In the genomic region with DNA sequence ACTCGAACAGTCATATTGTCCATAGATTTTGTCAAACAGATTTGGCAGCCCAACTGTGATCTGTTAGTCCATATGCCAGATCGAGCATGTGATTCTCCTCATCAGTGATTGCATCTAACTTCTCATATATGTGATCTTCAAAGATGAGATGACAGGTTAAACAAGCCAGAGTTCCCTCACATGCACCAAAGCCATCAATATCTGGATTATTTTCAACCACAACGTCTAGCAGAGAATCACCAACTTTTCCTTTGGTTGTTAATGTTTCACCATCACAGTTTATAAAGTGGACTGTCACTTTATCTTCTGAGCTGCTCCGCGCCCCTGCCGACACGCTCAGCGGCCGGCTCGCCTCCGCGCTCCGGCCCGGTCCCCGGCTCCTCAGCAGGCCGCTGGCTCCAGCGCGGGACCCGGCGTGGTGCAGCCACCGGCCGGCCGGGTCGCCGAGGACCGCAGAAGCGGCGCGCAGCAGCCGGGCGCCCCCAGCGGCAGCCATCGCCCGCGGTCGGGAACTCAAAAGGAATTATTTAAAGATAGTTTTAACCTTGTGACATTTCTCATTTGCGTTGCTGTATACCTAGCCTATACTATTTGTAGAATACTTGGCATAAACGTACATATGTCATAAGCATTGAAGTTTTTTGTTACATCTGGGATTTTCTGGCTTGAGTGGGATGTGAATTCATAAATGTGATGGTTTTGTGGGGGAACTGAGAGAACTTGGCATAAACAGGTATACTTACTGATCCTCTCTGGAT, we compare ENCODE assay signal across 8 cellular contexts. TPM values are rescaled to one million over a fixed set of nuclear protein-coding genes. Genes with fewer than 3 reads are reported as not detected.
DNase-seq lines count a peak whose midpoint lies in the region; ATAC-seq and TF ChIP-seq lines count a peak whose summit lies in the region.

No MANE protein-coding gene starts in this region.

- no peak overlapping the region for H3K4me3 ChIP-seq in choroid plexus epithelial cell (ENCODE audit: low read depth, low read length)
- no peak overlapping the region for H3K4me3 ChIP-seq in suprapubic skin

- H3K36me3 Mint-ChIP-seq in T-helper 2 cell treated with Interferon-gamma antibody and Interleukin-4, amounts not matched to agents 5 μg/mL and 100 μg/mL, for 36 hours (ENCODE audit: low read depth) = peaks cover 43% of the 10 kb centered on the region
- peaks cover 23% of the 10 kb centered on the region for H3K36me3 Mint-ChIP-seq in memory B cell

- H3K27me3 ChIP-seq in suprapubic skin = no peaks in the 10 kb centered on the region

- H3K27me3 Mint-ChIP-seq in T-helper 2 cell treated with Interferon-gamma antibody and Interleukin-4, amounts not matched to agents 5 μg/mL and 100 μg/mL, for 36 hours (ENCODE audit: low read depth) = no peaks in the 10 kb centered on the region
- no peaks in the 10 kb centered on the region for H3K27me3 Mint-ChIP-seq in memory B cell

- peak; percentile 88 for ATAC-seq in memory B cell (ENCODE audit: low read depth)

- H3K9me3 ChIP-seq in suprapubic skin = no peaks in the 10 kb centered on the region

- no peak overlapping the region for H3K27ac Mint-ChIP-seq in T-helper 2 cell treated with Interferon-gamma antibody and Interleukin-4, amounts not matched to agents 5 μg/mL and 100 μg/mL, for 36 hours
- H3K27ac Mint-ChIP-seq in memory B cell = peak overlapping the region; percentile 60

- no peak overlapping the region for H3K27ac ChIP-seq in suprapubic skin

- H3K4me1 Mint-ChIP-seq in T-helper 2 cell treated with Interferon-gamma antibody and Interleukin-4, amounts not matched to agents 5 μg/mL and 100 μg/mL, for 36 hours (ENCODE audit: low read depth) = peaks cover 5% of the 10 kb centered on the region
- H3K4me1 Mint-ChIP-seq in memory B cell = peaks cover 6% of the 10 kb centered on the region

- no peak overlapping the region for H3K4me3 Mint-ChIP-seq in T-helper 2 cell treated with Interferon-gamma antibody and Interleukin-4, amounts not matched to agents 5 μg/mL and 100 μg/mL, for 36 hours
- no peak overlapping the region for H3K4me3 Mint-ChIP-seq in memory B cell

- TF ChIP-seq POLR2A in suprapubic skin (IDR thresholded peaks at IDR 0.05) = no peak

- H3K9me3 Mint-ChIP-seq in T-helper 2 cell treated with Interferon-gamma antibody and Interleukin-4, amounts not matched to agents 5 μg/mL and 100 μg/mL, for 36 hours = peaks cover 3% of the 10 kb centered on the region
- no peaks in the 10 kb centered on the region for H3K9me3 Mint-ChIP-seq in memory B cell

- 63% methylated on average over 38 of the region's 38 CpGs for WGBS in suprapubic skin

- TF ChIP-seq CTCF in choroid plexus epithelial cell (conservative IDR thresholded peaks at IDR 0.05; ENCODE audit: low read depth, low read length) (peak; percentile 51), suprapubic skin (IDR thresholded peaks at IDR 0.05) (peak; percentile 24 to 64)

- peak; percentile 23 for DNase-seq in GM19238 (ENCODE audit: insufficient read length, low spot score)
- DNase-seq in T-helper 2 cell treated with Interferon-gamma antibody and Interleukin-4, amounts not matched to agents 5 μg/mL and 100 μg/mL, for 36 hours (ENCODE audit: low spot score) = peak; percentile 14
- DNase-seq in choroid plexus epithelial cell (ENCODE audit: low read depth) = peak; percentile 36
- peak; percentile 28 to 43 for DNase-seq in memory B cell (ENCODE audit: low spot score in 2 of 2)
- DNase-seq in suprapubic skin (ENCODE audit: low spot score in 2 of 2) = no peak
- no peak for DNase-seq in SHP77 (lab: John Stamatoyannopoulos, UW)
- no peak for DNase-seq in NCI-H2196 treated with DMSO at 0.1 percent for 48 hours (lab: John Stamatoyannopoulos, UW; ENCODE audit: unreplicated experiment)
- DNase-seq in DMS114 treated with DMSO at 0.1 percent for 48 hours (lab: John Stamatoyannopoulos, UW; ENCODE audit: unreplicated experiment) = no peak

- peaks cover 57% of the 10 kb centered on the region for H3K36me3 ChIP-seq in suprapubic skin

- peaks cover 8% of the 10 kb centered on the region for H3K4me1 ChIP-seq in suprapubic skin

- TF ChIP-seq EP300 in suprapubic skin (IDR thresholded peaks at IDR 0.05) = no peak

RNA-seq across cellular contexts. Expression of a gene that starts 40.1 kb away (rescaled TPM):
- 100 to 1,000 TPM; 143 to 270 (median 225) TPM for total RNA-seq in suprapubic skin

Comparison
In these comparisons a context has a peak if more than half of its experiments do, and no peak if none do; other contexts are left out.
1. DNase-seq: peak in GM19238 (single experiment), T-helper 2 cell treated with Interferon-gamma antibody and Interleukin-4, amounts not matched to agents 5 μg/mL and 100 μg/mL, for 36 hours (single experiment), choroid plexus epithelial cell (single experiment) and memory B cell (2 of 2); none in suprapubic skin (0 of 2), SHP77 (0 of 2), NCI-H2196 treated with DMSO at 0.1 percent for 48 hours (single experiment) and DMS114 treated with DMSO at 0.1 percent for 48 hours (single experiment).